ENCODE assay signal across 18 cellular contexts in the genomic region with DNA sequence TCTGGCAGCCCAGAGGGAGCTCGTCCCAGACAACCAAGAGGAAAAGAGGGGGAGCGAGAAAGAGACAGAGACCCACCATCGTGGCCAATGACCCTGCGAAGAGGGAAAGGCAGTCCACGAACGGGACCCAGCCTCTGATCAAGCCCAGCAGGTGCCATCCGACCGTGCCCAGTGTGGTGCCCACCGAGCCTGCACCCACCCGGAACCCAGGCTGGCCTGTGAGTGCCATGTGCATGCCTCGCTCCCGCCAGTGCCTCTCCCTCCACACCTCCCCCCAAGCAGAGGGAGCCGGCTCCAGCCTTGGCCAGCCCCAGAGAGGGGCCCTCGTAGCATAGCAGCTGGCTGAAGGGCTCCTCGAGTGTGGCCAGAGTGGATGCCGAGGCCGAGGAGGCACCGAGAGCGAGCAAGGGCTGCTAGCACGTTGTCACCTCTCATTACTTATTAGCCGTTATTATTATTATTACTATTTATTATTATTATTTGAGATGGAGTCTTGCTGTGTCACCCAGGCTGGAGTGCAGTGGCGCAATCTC.
"Had no signal": no experiment of that assay in that cellular context is flagged by ENCODE, and none has a peak within 500 bp of the region (broad histone marks: within the 10 kb centered on the region; RNA-seq: fewer than 3 reads in every experiment).

No MANE protein-coding gene starts in this region.

- H3K4me3 ChIP-seq: coronary artery, dorsolateral prefrontal cortex, esophagus muscularis mucosa, gastroesophageal sphincter, heart left ventricle, lung had no signal

- H3K36me3 ChIP-seq: esophagus muscularis mucosa, gastroesophageal sphincter, heart left ventricle had no signal

- H3K4me1 ChIP-seq: esophagus muscularis mucosa, foreskin keratinocyte, gastroesophageal sphincter, heart left ventricle had no signal

- H3K27me3 ChIP-seq: dorsolateral prefrontal cortex, esophagus muscularis mucosa, foreskin keratinocyte, gastroesophageal sphincter, heart left ventricle had no signal

- DNase-seq: dermis blood vessel endothelial cell; effector CD4-positive, alpha-beta T cell; effector memory CD4-positive, alpha-beta T cell; foreskin keratinocyte; hippocampal formation; kidney glomerular epithelial cell; left colon; left ventricle myocardium superior; mammary epithelial cell; mesendoderm; midbrain had no signal

- ATAC-seq: foreskin keratinocyte, gastroesophageal sphincter, heart left ventricle, left colon, left lobe of liver, left ventricle myocardium superior had no signal

- H3K27ac ChIP-seq: coronary artery, dorsolateral prefrontal cortex, esophagus muscularis mucosa, foreskin keratinocyte, gastroesophageal sphincter, heart left ventricle had no signal
